In genomic region chr20:58692579-58693225, GRCh38 we compare ENCODE assay signal across 8 cellular contexts. TPM values are rescaled to one million over a fixed set of nuclear protein-coding genes. Genes with fewer than 3 reads are reported as not detected.
A peak's percentile ranks its signal among the peaks of the same experiment; 100 is the strongest.
DNase-seq lines count a peak whose midpoint lies in the region; ATAC-seq and TF ChIP-seq lines count a peak whose summit lies in the region.

Gene NPEPL1, plus strand, starts transcription at chr20:58692800. Its CDS starts 101 bp downstream, at chr20:58692901.

- peak; percentile 80 for ATAC-seq in GM19467 (IDR thresholded peaks at IDR 0.05; ENCODE audit: unreplicated experiment)

- in situ Hi-C loops in astrocyte of the cerebellum (cut with HindIII; ENCODE audit: low sequenced_read_pairs) = no loop called here

- CTCF ChIA-PET in CD4-positive, alpha-beta memory T cell (lab: Charles Lee; ENCODE audit: partially characterized antibody) = interaction anchor here (0.5 to 2.2 kb wide), 8 partner anchors 25 to 212 kb away, joined by 3 to 11 read pairs (median 3); partner anchors contain the start of gene STX16

- peaks cover 6 to 17% (median 13%) of the 10 kb centered on the region in 4 donors for H3K4me1 Mint-ChIP-seq in CD4-positive, alpha-beta memory T cell
- peaks cover 6% of the 10 kb centered on the region for H3K4me1 Mint-ChIP-seq in T-helper 2 cell treated with Interferon-gamma antibody and Interleukin-4, amounts not matched to agents 5 μg/mL and 100 μg/mL, for 36 hours (ENCODE audit: low read depth)

- POLR2A ChIA-PET in CD4-positive, alpha-beta memory T cell (lab: Charles Lee; ENCODE audit: partially characterized antibody) = interaction anchor here (1.0 to 5.7 kb wide), 6 partner anchors 13 to 457 kb away, joined by 3 to 71 read pairs (median 4); partner anchors contain the start of gene STX16

- peak within 1 kb of the TSS; percentile 81 for H3K4me2 ChIP-seq in hepatocyte

- peak within 1 kb of the TSS; percentile 52 for H3K27ac ChIP-seq in CD4-positive, alpha-beta memory T cell (ENCODE audit: low read depth, low read length)
- peak within 1 kb of the TSS; percentile 87 for H3K27ac ChIP-seq in hepatocyte
- peak within 1 kb of the TSS; percentile 92 for H3K27ac ChIP-seq in skeletal muscle tissue (ENCODE audit: low read depth, low read length)

- TF ChIP-seq CTCF in astrocyte of the cerebellum (IDR thresholded peaks at IDR 0.05; ENCODE audit: low read depth, low read length, missing control alignments) = no peak
- TF ChIP-seq CTCF in hepatocyte (IDR thresholded peaks at IDR 0.05; ENCODE audit: poor library complexity) = no peak

- 9% methylated on average over 25 of the region's 93 CpGs for WGBS in hepatocyte (ENCODE audit: low lambda C conversion rate, missing lambda C conversion rate)

- peak within 1 kb of the TSS; percentile 93 for H2AFZ ChIP-seq in hepatocyte

- no peaks in the 10 kb centered on the region for H3K27me3 ChIP-seq in CD4-positive, alpha-beta memory T cell (ENCODE audit: insufficient read depth, low read length)
- H3K27me3 ChIP-seq in hepatocyte (no peaks in the 10 kb centered on the region), skeletal muscle tissue (ENCODE audit: control insufficient read depth in 3 of 3, insufficient read depth in 3 of 3, low read length in 3 of 3) (no peaks in the 10 kb centered on the region)

- DNase-seq in CD4-positive, alpha-beta memory T cell = peak in 4 of 5 donors; percentile 60 to 75 (median 66)
- DNase-seq in HUDEP-2 (lab: John Stamatoyannopoulos, UW; ENCODE audit: unreplicated experiment in 76 of 76) (peak in 54 of 76 experiments; percentile 6 to 73 (median 38)), astrocyte of the cerebellum (ENCODE audit: low read depth) (no peak), hepatocyte (ENCODE audit: low spot score) (peak; percentile 91), NCI-H187 (lab: John Stamatoyannopoulos, UW) (no peak)
- DNase-seq in T-helper 2 cell treated with Interferon-gamma antibody and Interleukin-4, amounts not matched to agents 5 μg/mL and 100 μg/mL, for 36 hours (ENCODE audit: low spot score) = peak; percentile 73

- peak within 1 kb of the TSS; percentile 80 to 91 (median 89) for H3K9ac ChIP-seq in skeletal muscle tissue (ENCODE audit: low read depth in 1 of 3, low read length in 3 of 3)

- no peaks in the 10 kb centered on the region for H3K27me3 Mint-ChIP-seq in CD4-positive, alpha-beta memory T cell
- no peaks in the 10 kb centered on the region for H3K27me3 Mint-ChIP-seq in T-helper 2 cell treated with Interferon-gamma antibody and Interleukin-4, amounts not matched to agents 5 μg/mL and 100 μg/mL, for 36 hours (ENCODE audit: low read depth)

- H3K27ac Mint-ChIP-seq in CD4-positive, alpha-beta memory T cell = peak within 1 kb of the TSS; percentile 79 to 90 (median 85)
- H3K27ac Mint-ChIP-seq in T-helper 2 cell treated with Interferon-gamma antibody and Interleukin-4, amounts not matched to agents 5 μg/mL and 100 μg/mL, for 36 hours = peak within 1 kb of the TSS; percentile 80

- no peaks in the 10 kb centered on the region for H4K20me1 ChIP-seq in hepatocyte (ENCODE audit: insufficient read depth, poor library complexity, severe bottlenecking)

- no peaks in the 10 kb centered on the region for H3K9me2 ChIP-seq in hepatocyte (replicated peaks; ENCODE audit: insufficient read depth)

- intact Hi-C loops in CD4-positive, alpha-beta memory T cell (cut with micrococcal nuclease) = loop anchor here (1.0 kb wide), 2 partner anchors 40 to 455 kb away; no protein-coding TSS in a partner anchor

- peaks cover 0 to 17% of the 10 kb centered on the region in 2 donors for H3K36me3 Mint-ChIP-seq in CD4-positive, alpha-beta memory T cell
- H3K36me3 Mint-ChIP-seq in T-helper 2 cell treated with Interferon-gamma antibody and Interleukin-4, amounts not matched to agents 5 μg/mL and 100 μg/mL, for 36 hours (ENCODE audit: low read depth) = peaks cover 8% of the 10 kb centered on the region

- no peaks in the 10 kb centered on the region for H3K9me3 ChIP-seq in CD4-positive, alpha-beta memory T cell (ENCODE audit: control insufficient read depth in 1 of 2, low read length in 2 of 2)
- no peaks in the 10 kb centered on the region for H3K9me3 ChIP-seq in hepatocyte (ENCODE audit: low read depth)
- no peaks in the 10 kb centered on the region for H3K9me3 ChIP-seq in skeletal muscle tissue (ENCODE audit: control insufficient read depth in 3 of 3, low read length in 3 of 3)

- H3K4me3 Mint-ChIP-seq in CD4-positive, alpha-beta memory T cell = peak within 1 kb of the TSS; percentile 77 to 85 (median 81)
- H3K4me3 Mint-ChIP-seq in T-helper 2 cell treated with Interferon-gamma antibody and Interleukin-4, amounts not matched to agents 5 μg/mL and 100 μg/mL, for 36 hours = peak within 1 kb of the TSS; percentile 79

- no peaks in the 10 kb centered on the region for H3K79me2 ChIP-seq in hepatocyte

- H3K4me1 ChIP-seq in CD4-positive, alpha-beta memory T cell (ENCODE audit: insufficient read depth, low read length) = peaks cover 16% of the 10 kb centered on the region
- peaks cover 34% of the 10 kb centered on the region for H3K4me1 ChIP-seq in hepatocyte (ENCODE audit: insufficient read depth)
- peaks cover 30 to 42% (median 37%) of the 10 kb centered on the region in 3 donors for H3K4me1 ChIP-seq in skeletal muscle tissue (ENCODE audit: control insufficient read depth in 3 of 3, insufficient read depth in 3 of 3, low read length in 3 of 3)

- H3K4me3 ChIP-seq in CD4-positive, alpha-beta memory T cell (ENCODE audit: low read length in 2 of 2) = peak within 1 kb of the TSS in 1 of 2 donors; percentile 36
- H3K4me3 ChIP-seq in astrocyte of the cerebellum (ENCODE audit: low read depth, low read length) (peak within 1 kb of the TSS; percentile 36), hepatocyte (no peak within 1 kb of the TSS), skeletal muscle tissue (ENCODE audit: low read length in 3 of 3) (peak within 1 kb of the TSS; percentile 62 to 79 (median 70))

- peaks cover 10% of the 10 kb centered on the region for H3K36me3 ChIP-seq in CD4-positive, alpha-beta memory T cell (ENCODE audit: insufficient read depth, low read length)
- H3K36me3 ChIP-seq in hepatocyte (replicated peaks; ENCODE audit: insufficient read depth, low read depth) (no peaks in the 10 kb centered on the region), skeletal muscle tissue (ENCODE audit: control insufficient read depth in 3 of 3, insufficient read depth in 3 of 3, low read length in 3 of 3) (peaks cover 31 to 34% (median 32%) of the 10 kb centered on the region in 3 donors)

- H3K9me3 Mint-ChIP-seq in CD4-positive, alpha-beta memory T cell = no peaks in the 10 kb centered on the region
- no peaks in the 10 kb centered on the region for H3K9me3 Mint-ChIP-seq in T-helper 2 cell treated with Interferon-gamma antibody and Interleukin-4, amounts not matched to agents 5 μg/mL and 100 μg/mL, for 36 hours

RNA-seq across cellular contexts. Expression of gene NPEPL1, which starts in this region (rescaled TPM):
- 10 to 100 TPM; 44.2 to 44.8 TPM for total RNA-seq in CD4-positive, alpha-beta memory T cell
- 10 to 100 TPM in 1 of 2 donors, 1 to 10 TPM in 1; 8.9 to 11.9 TPM for polyA plus RNA-seq in CD4-positive, alpha-beta memory T cell
- total RNA-seq in hepatocyte (15.2 and 15.4 TPM in 2 replicates), skeletal muscle tissue (20.9 TPM)
- polyA plus RNA-seq in hepatocyte = 42.3 and 46.0 TPM in 2 replicates

Comparison
In these comparisons a context has a peak if more than half of its experiments do, and no peak if none do; other contexts are left out.
1. DNase-seq: peak in CD4-positive, alpha-beta memory T cell (4 of 5), HUDEP-2 (54 of 76), T-helper 2 cell treated with Interferon-gamma antibody and Interleukin-4, amounts not matched to agents 5 μg/mL and 100 μg/mL, for 36 hours (single experiment) and hepatocyte (single experiment); none in astrocyte of the cerebellum (single experiment) and NCI-H187 (0 of 2).
2. Peak in every context shown above with its lines, with median percentiles within 50 percentile points of each other: H3K27ac ChIP-seq.